Comparison of ENCODE assay signal across 12 cellular contexts in the genomic region with DNA sequence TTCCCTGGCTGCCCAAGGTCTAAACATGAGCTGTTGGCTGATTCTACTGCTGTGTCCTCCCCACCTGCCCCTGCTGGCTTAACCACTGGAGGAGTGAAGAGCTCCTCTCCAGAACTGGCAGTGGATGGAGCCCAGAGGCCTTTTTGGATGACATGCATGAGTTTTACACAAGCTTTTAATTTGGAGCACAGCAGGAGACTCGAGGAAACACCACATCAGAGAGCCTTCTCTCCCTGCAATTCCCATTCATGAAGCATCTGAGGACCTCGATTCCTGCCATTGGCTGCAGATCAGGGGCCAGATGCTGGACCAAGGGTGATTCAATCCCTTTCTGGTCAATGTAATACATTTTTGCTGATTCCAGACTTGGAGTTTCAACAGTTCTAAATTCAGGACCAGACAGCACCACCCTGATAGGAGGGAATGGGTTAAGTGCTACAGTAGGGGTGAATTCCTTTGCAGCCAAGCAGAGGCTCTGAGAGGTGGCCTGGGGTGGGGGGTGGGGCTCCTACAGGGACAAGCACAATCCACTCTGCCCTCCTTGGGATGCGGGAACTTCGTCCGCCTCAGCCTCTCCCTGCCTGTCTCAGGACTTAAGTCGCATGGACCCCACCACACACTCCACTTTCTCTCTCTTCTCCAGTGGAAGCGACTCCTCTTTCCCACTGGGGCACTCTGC. TPM values are rescaled to one million over a fixed set of nuclear protein-coding genes. Genes with fewer than 3 reads are reported as not detected.
DNase-seq lines count a peak whose midpoint lies in the region; TF ChIP-seq lines count a peak whose summit lies in the region.
"Had no signal": no experiment of that assay in that cellular context is flagged by ENCODE, and none has a peak within 500 bp of the region (broad histone marks: within the 10 kb centered on the region; RNA-seq: fewer than 3 reads in every experiment).

No MANE protein-coding gene starts in this region.

- H3K4me1 Mint-ChIP-seq in MCF 10A (ENCODE audit: insufficient read depth, unreplicated experiment) = peaks cover 21% of the 10 kb centered on the region

- CTCF ChIA-PET in HEK293 (lab: Yijun Ruan, JAX) = interaction anchor here (0.7 to 8.3 kb wide), 8 partner anchors 11 to 253 kb away, joined by 3 to 60 read pairs (median 6); no protein-coding TSS in a partner anchor
- CTCF ChIA-PET in MCF 10A (lab: Yijun Ruan, JAX) = interaction anchor here (1.0 to 6.8 kb wide), 12 partner anchors 11 to 362 kb away, joined by 4 to 55 read pairs (median 6); a partner anchor contains a TSS

- TF ChIP-seq POLR2A in thyroid gland (IDR thresholded peaks at IDR 0.05) = no peak

- TF ChIP-seq CTCF in HEK293 (tag by site-specific recombination; IDR thresholded peaks at IDR 0.05) (no peak), MCF 10A (IDR thresholded peaks at IDR 0.05; ENCODE audit: unreplicated experiment) (no peak), thyroid gland (IDR thresholded peaks at IDR 0.05) (no peak)

- no peak overlapping the region for H3K27ac ChIP-seq in HEK293 (ENCODE audit: extremely low read depth, low read depth, low read length)
- peak overlapping the region; percentile 49 for H3K27ac ChIP-seq in layer of hippocampus (ENCODE audit: low read depth, low read length)
- peak overlapping the region; percentile 65 to 82 (median 78) for H3K27ac ChIP-seq in thyroid gland

- H3K27me3 Mint-ChIP-seq in MCF 10A (ENCODE audit: insufficient read depth, unreplicated experiment) = no peaks in the 10 kb centered on the region

- H3K4me1 ChIP-seq in HEK293 (ENCODE audit: control insufficient read depth, insufficient read depth, low read length) = peaks cover 7% of the 10 kb centered on the region
- H3K4me1 ChIP-seq in thyroid gland = peaks cover 16 to 42% of the 10 kb centered on the region in 2 donors

- intact Hi-C loops in MCF 10A (cut with micrococcal nuclease) (loop anchor here (2.0 kb wide), 1 partner anchor 27 kb away; no protein-coding TSS in a partner anchor), thyroid gland (cut with DNase I) (no loop called here)

- peak overlapping the region; percentile 98 for H3K27ac Mint-ChIP-seq in MCF 10A (ENCODE audit: low read depth, unreplicated experiment)

- H3K4me3 Mint-ChIP-seq in MCF 10A (ENCODE audit: unreplicated experiment) = peak overlapping the region; percentile 79
- H3K4me3 Mint-ChIP-seq: stimulated activated memory B cell treated with anti-CD40 and anti-IgM and Interleukin-4, amounts not matched to agents 10 μg/mL and 1 μg/mL and 100 μg/mL, for 72 hours had no signal

- no TSS peak for BruUV-seq in MCF 10A (replicated peaks; lab: Mats Ljungman, UMichigan)

- H3K36me3 Mint-ChIP-seq in MCF 10A (ENCODE audit: insufficient read depth, unreplicated experiment) = peaks cover 6% of the 10 kb centered on the region
- H3K36me3 Mint-ChIP-seq: stimulated activated memory B cell treated with anti-CD40 and anti-IgM and Interleukin-4, amounts not matched to agents 10 μg/mL and 1 μg/mL and 100 μg/mL, for 72 hours had no signal

- no peaks in the 10 kb centered on the region for H3K9me3 Mint-ChIP-seq in MCF 10A (ENCODE audit: unreplicated experiment)
- H3K9me3 Mint-ChIP-seq: stimulated activated memory B cell treated with anti-CD40 and anti-IgM and Interleukin-4, amounts not matched to agents 10 μg/mL and 1 μg/mL and 100 μg/mL, for 72 hours had no signal

- WGBS in thyroid gland, 2 donors = 56 to 63% methylated on average over 6 to 7 of the region's 7 CpGs

- H3K36me3 ChIP-seq in HEK293 (ENCODE audit: control insufficient read depth in 2 of 2, insufficient read depth in 1 of 2, low read length in 2 of 2) (no peaks in the 10 kb centered on the region), thyroid gland (no peaks in the 10 kb centered on the region)

- DNase-seq in MCF 10A (ENCODE audit: unreplicated experiment) (no peak), thyroid gland (no peak), COLO829 (ENCODE audit: low spot score) (no peak), germinal center (ENCODE audit: low spot score) (no peak)
- no peak for DNase-seq in effector CD4-positive, alpha-beta T cell
- no peak for DNase-seq in activated effector memory CD4-positive, alpha-beta T cell treated with Interleukin-2 at 50 U/mL for 16 hours
- DNase-seq: activated CD8-positive, alpha-beta memory T cell treated with anti-CD3 and anti-CD28 coated beads, Interleukin-2, amount 50 U/mL, for 48 hours; GDM1 had no signal

- H3K27me3 ChIP-seq in layer of hippocampus (ENCODE audit: control insufficient read depth, insufficient read depth, low read length) (no peaks in the 10 kb centered on the region), thyroid gland (no peaks in the 10 kb centered on the region)

- H3K4me3 ChIP-seq in HEK293 (ENCODE audit: low read depth, low read length) = no peak overlapping the region
- no peak overlapping the region for H3K4me3 ChIP-seq in thyroid gland (replicated peaks in 1 of 3)

- POLR2A ChIA-PET in HEK293 (lab: Yijun Ruan, JAX) (interaction anchor here (0.5 to 2.2 kb wide), 3 partner anchors 30 to 747 kb away, joined by 3 to 7 read pairs (median 5); no protein-coding TSS in a partner anchor), MCF 10A (lab: Yijun Ruan, JAX) (interaction anchor here (0.6 to 4.3 kb wide), 18 partner anchors 11 to 499 kb away, joined by 3 to 60 read pairs (median 5); a partner anchor contains a TSS)

- H3K9me3 ChIP-seq in HEK293 (ENCODE audit: control insufficient read depth, insufficient read depth, low read depth, low read length) (no peaks in the 10 kb centered on the region), thyroid gland (no peaks in the 10 kb centered on the region)

TF ChIP-seq in HEK293, 187 proteins besides CTCF, POLR2A, EP300 and RAD21 (continues in another document):
- TF ChIP-seq ZNF791 (tag by site-specific recombination; IDR thresholded peaks at IDR 0.05) = no peak
- peak; percentile 78 for TF ChIP-seq ZIC2 (tag by site-specific recombination; IDR thresholded peaks at IDR 0.05)
- no peak for TF ChIP-seq ZNF48 (tag by site-specific recombination; IDR thresholded peaks at IDR 0.05)
- TF ChIP-seq MYNN (tag by site-specific recombination; IDR thresholded peaks at IDR 0.05; ENCODE audit: borderline replicate concordance) = peak; percentile 90
- TF ChIP-seq ZXDB (tag by site-specific recombination; IDR thresholded peaks at IDR 0.05) = no peak
- no peak for TF ChIP-seq ZNF132 (tag by site-specific recombination; IDR thresholded peaks at IDR 0.05; ENCODE audit: borderline replicate concordance)
- no peak for TF ChIP-seq ZNF2 (tag by site-specific recombination; IDR thresholded peaks at IDR 0.05)
- TF ChIP-seq ZBTB48 (tag by site-specific recombination; IDR thresholded peaks at IDR 0.05) = no peak
- no peak for TF ChIP-seq MEIS1 (CRISPR knock-in tag; IDR thresholded peaks at IDR 0.05; ENCODE audit: borderline replicate concordance)
- TF ChIP-seq, protein P1, sequence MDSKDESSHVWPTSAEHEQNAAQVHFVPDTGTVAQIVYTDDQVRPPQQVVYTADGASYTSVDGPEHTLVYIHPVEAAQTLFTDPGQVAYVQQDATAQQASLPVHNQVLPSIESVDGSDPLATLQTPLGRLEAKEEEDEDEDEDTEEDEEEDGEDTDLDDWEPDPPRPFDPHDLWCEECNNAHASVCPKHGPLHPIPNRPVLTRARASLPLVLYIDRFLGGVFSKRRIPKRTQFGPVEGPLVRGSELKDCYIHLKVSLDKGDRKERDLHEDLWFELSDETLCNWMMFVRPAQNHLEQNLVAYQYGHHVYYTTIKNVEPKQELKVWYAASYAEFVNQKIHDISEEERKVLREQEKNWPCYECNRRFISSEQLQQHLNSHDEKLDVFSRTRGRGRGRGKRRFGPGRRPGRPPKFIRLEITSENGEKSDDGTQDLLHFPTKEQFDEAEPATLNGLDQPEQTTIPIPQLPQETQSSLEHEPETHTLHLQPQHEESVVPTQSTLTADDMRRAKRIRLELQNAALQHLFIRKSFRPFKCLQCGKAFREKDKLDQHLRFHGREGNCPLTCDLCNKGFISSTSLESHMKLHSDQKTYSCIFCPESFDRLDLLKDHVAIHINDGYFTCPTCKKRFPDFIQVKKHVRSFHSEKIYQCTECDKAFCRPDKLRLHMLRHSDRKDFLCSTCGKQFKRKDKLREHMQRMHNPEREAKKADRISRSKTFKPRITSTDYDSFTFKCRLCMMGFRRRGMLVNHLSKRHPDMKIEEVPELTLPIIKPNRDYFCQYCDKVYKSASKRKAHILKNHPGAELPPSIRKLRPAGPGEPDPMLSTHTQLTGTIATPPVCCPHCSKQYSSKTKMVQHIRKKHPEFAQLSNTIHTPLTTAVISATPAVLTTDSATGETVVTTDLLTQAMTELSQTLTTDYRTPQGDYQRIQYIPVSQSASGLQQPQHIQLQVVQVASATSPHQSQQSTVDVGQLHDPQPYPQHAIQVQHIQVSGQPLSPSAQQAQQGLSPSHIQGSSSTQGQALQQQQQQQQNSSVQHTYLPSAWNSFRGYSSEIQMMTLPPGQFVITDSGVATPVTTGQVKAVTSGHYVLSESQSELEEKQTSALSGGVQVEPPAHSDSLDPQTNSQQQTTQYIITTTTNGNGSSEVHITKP (tag by site-specific recombination; IDR thresholded peaks at IDR 0.05) = 0 out of 2 replicates have a peak, but pooled peaks have one; percentile 30
- 0 out of 2 replicates have a peak, but pooled peaks have one; percentile 77 for TF ChIP-seq ZNF335 (tag by site-specific recombination; conservative IDR thresholded peaks at IDR 0.05)
- no peak for TF ChIP-seq ZEB2 (tag by site-specific recombination; IDR thresholded peaks at IDR 0.05)
- TF ChIP-seq KLF8 (tag by site-specific recombination; IDR thresholded peaks at IDR 0.05) = no peak
- peak; percentile 59 for TF ChIP-seq ZNF341 (tag by site-specific recombination; IDR thresholded peaks at IDR 0.05; ENCODE audit: low read depth)
- peak; percentile 41; the same call in 1 of the 2 replicates for TF ChIP-seq FEZF1 (tag by site-specific recombination; IDR thresholded peaks at IDR 0.05)
- TF ChIP-seq ZNF555 (tag by site-specific recombination; conservative IDR thresholded peaks at IDR 0.05) = no peak
- TF ChIP-seq ZNF174 (tag by site-specific recombination; IDR thresholded peaks at IDR 0.05) = no peak

RNA-seq across cellular contexts. Expression of a gene that starts 0.6 kb away (rescaled TPM):
- total RNA-seq in MCF 10A (2022) (7.7 and 11.7 TPM in 2 replicates), thyroid gland (1 to 10 TPM; 1.6 to 3.8 (median 2.4) TPM)

RNA-seq across cellular contexts. Expression of a gene that starts 1.6 kb away (rescaled TPM):
- total RNA-seq in MCF 10A (2022) (not detected in 2 replicates), thyroid gland (not detected)
- total RNA-seq: glomerular endothelial cell had no signal

RNA-seq across cellular contexts. Expression of a gene that starts 6.2 kb away (rescaled TPM):
- total RNA-seq in MCF 10A (2022) (0.16 TPM in 1 of 2 replicates, not detected in the other), thyroid gland (under 1 TPM in 1 of 4 donors, not detected in 3; 0.34 TPM)
- total RNA-seq: glomerular endothelial cell had no signal

RNA-seq across cellular contexts. Expression of a gene that starts 24.9 kb away (rescaled TPM):
- total RNA-seq in MCF 10A (2022) (not detected in 2 replicates), thyroid gland (not detected)
- total RNA-seq: glomerular endothelial cell had no signal

RNA-seq across cellular contexts. Expression of a gene that starts 43.6 kb away (rescaled TPM):
- total RNA-seq in MCF 10A (2022) (18.4 and 21.4 TPM in 2 replicates), thyroid gland (10 to 100 TPM; 15.8 to 20.0 (median 17.0) TPM)
